8 cellular contexts compared by ENCODE assay signal in the genomic region with DNA sequence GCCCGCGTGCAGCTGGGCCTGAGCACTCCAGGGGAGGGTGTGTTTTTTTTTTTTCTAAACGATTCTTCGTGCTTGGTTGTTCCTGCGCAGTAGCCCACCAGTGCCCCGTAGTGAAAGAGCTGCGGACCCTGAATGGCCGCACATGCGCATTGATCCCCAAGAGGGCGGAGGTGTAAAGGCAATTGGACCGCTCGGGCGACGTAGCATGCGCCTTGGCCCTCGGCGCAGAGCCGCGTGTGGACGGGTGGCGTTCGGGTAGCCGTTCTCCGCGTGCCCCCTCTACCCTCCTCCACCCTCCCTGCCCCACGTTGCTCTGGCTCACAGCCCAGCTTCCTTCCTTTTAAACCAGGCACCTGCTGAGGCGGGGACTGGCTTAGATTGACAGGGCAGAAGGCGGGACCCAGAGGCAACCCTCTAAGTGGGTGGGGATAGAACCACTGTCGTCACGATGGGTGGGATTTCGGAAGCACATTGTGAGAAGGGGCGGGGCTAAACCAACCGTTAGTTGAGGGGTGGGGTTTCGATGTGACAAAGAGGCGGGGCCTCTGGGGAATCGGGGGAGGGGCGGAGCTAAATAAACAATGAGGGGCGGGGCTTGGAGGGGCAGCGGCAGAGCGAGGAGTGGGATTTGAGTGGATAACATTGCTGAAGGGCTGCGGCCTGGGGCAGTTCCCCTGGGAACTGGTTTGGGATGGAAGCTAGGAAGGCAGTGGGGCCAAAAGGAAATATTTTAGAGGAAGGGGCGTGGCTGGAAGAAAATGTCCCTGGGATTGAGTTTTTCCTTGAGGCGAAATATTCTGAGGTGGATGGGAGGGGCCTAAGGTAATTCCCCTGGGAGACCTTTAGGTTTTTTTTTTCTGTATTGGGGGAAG. TPM values are rescaled to one million over a fixed set of nuclear protein-coding genes. Genes with fewer than 3 reads are reported as not detected.
DNase-seq lines count a peak whose midpoint lies in the region; ATAC-seq and TF ChIP-seq lines count a peak whose summit lies in the region.

No MANE protein-coding gene starts in this region.

- H3K4me3 Mint-ChIP-seq in T-helper 1 cell treated with Interleukin-12 subunit alpha and Interleukin-12 subunit beta and Interleukin-4 antibody, amounts not matched to agents 30 μg/mL and 1 μg/mL, for 36 hours: peak overlapping the region; percentile 100

- peak overlapping the region; percentile 99 for H3K27ac Mint-ChIP-seq in T-helper 1 cell treated with Interleukin-12 subunit alpha and Interleukin-12 subunit beta and Interleukin-4 antibody, amounts not matched to agents 30 μg/mL and 1 μg/mL, for 36 hours

- intact Hi-C loops in right cardiac atrium (cut with DNase I) (no loop called here), uterus (cut with DNase I; ENCODE audit: low total_unique reads) (loop anchor here (10.0 kb wide), 1 partner anchor 55 kb away; no protein-coding TSS in a partner anchor)

- H3K4me3 ChIP-seq in right cardiac atrium (ENCODE audit: low read length) (peak overlapping the region; percentile 57), uterus (peak overlapping the region; percentile 86 to 94)

- no peaks in the 10 kb centered on the region for H3K27me3 ChIP-seq in right cardiac atrium (ENCODE audit: control insufficient read depth, insufficient read depth)
- no peaks in the 10 kb centered on the region for H3K27me3 ChIP-seq in uterus

- H3K9me3 ChIP-seq in right cardiac atrium (ENCODE audit: control insufficient read depth, low read length): no peaks in the 10 kb centered on the region
- no peaks in the 10 kb centered on the region for H3K9me3 ChIP-seq in uterus

- peaks cover 4% of the 10 kb centered on the region for H3K9me3 Mint-ChIP-seq in T-helper 1 cell treated with Interleukin-12 subunit alpha and Interleukin-12 subunit beta and Interleukin-4 antibody, amounts not matched to agents 30 μg/mL and 1 μg/mL, for 36 hours

- TF ChIP-seq POLR2A in uterus (IDR thresholded peaks at IDR 0.05): peak in 1 of 2 donors; percentile 10

- peak overlapping the region; percentile 98 for H3K27ac ChIP-seq in angular gyrus (ENCODE audit: low read depth, low read length)
- H3K27ac ChIP-seq in right cardiac atrium (ENCODE audit: low read length): peak overlapping the region; percentile 56
- H3K27ac ChIP-seq in uterus: peak overlapping the region; percentile 90 to 92

- H3K4me1 Mint-ChIP-seq in T-helper 1 cell treated with Interleukin-12 subunit alpha and Interleukin-12 subunit beta and Interleukin-4 antibody, amounts not matched to agents 30 μg/mL and 1 μg/mL, for 36 hours (ENCODE audit: low read depth): peaks cover 49% of the 10 kb centered on the region

- ATAC-seq in HG02884 (IDR thresholded peaks at IDR 0.05; ENCODE audit: unreplicated experiment): peak; percentile 48
- ATAC-seq in right cardiac atrium: peak; percentile 93 to 94

- WGBS in right cardiac atrium: 3% methylated on average over 43 of the region's 43 CpGs

- no peaks in the 10 kb centered on the region for H3K27me3 Mint-ChIP-seq in T-helper 1 cell treated with Interleukin-12 subunit alpha and Interleukin-12 subunit beta and Interleukin-4 antibody, amounts not matched to agents 30 μg/mL and 1 μg/mL, for 36 hours (ENCODE audit: low read depth)

- peaks cover 6% of the 10 kb centered on the region for H3K4me1 ChIP-seq in right cardiac atrium (ENCODE audit: control insufficient read depth, insufficient read depth, low read length)
- no peaks in the 10 kb centered on the region for H3K4me1 ChIP-seq in uterus

- DNase-seq in GM13977 (ENCODE audit: low spot score) (peak; percentile 99), NCI-H1694 (lab: John Stamatoyannopoulos, UW) (peak; percentile 90), right cardiac atrium (peak; percentile 94 to 96 (median 95)), pulmonary artery endothelial cell (ENCODE audit: low read depth, low spot score) (peak; percentile 97), uterus (peak; percentile 88 to 95)

- H3K36me3 ChIP-seq in uterus: no peaks in the 10 kb centered on the region

- H3K36me3 Mint-ChIP-seq in T-helper 1 cell treated with Interleukin-12 subunit alpha and Interleukin-12 subunit beta and Interleukin-4 antibody, amounts not matched to agents 30 μg/mL and 1 μg/mL, for 36 hours (ENCODE audit: low read depth): peaks cover 54% of the 10 kb centered on the region

- no peak for TF ChIP-seq CTCF in GM13977 (IDR thresholded peaks at IDR 0.05; ENCODE audit: extremely low read depth, insufficient read depth, missing control alignments)
- TF ChIP-seq CTCF in uterus (IDR thresholded peaks at IDR 0.05): peak in 1 of 4 experiments; percentile 39

- in situ Hi-C loops in GM13977 (cut with MboI; ENCODE audit: low pct_unique_long_range_greater_than_20kb, low sequenced_read_pairs, unreplicated experiment): loop anchor here (25.0 kb wide), 1 partner anchor 207 kb away; no protein-coding TSS in a partner anchor

RNA-seq across cellular contexts. Expression of a gene that starts 0.5 kb away (rescaled TPM):
- 10 to 100 TPM; 25.9 to 34.0 (median 29.7) TPM for total RNA-seq in right cardiac atrium
- polyA plus RNA-seq in right cardiac atrium: 19.9 TPM
- total RNA-seq in pulmonary artery endothelial cell: 33.8 and 49.8 TPM in 2 replicates
- total RNA-seq in uterus: 10 to 100 TPM; 12.1 to 40.4 (median 24.6) TPM

RNA-seq across cellular contexts. Expression of a gene that starts 0.8 kb away (rescaled TPM):
- total RNA-seq in right cardiac atrium (10 to 100 TPM in 2 of 4 donors, 1 to 10 TPM in 2; 7.1 to 12.9 (median 9.4) TPM), pulmonary artery endothelial cell (5.1 and 5.2 TPM in 2 replicates), uterus (10 to 100 TPM in 1 of 4 donors, 1 to 10 TPM in 2, not detected in 1; 2.1 to 10.0 (median 3.6) TPM)
- polyA plus RNA-seq in right cardiac atrium: 16.8 TPM

RNA-seq across cellular contexts. Expression of a gene that starts 31.1 kb away (rescaled TPM):
- total RNA-seq in right cardiac atrium: 1 to 10 TPM in 3 of 4 donors, under 1 TPM in 1; 0.64 to 1.6 (median 1.3) TPM
- 0.86 TPM for polyA plus RNA-seq in right cardiac atrium
- not detected in 2 replicates for total RNA-seq in pulmonary artery endothelial cell
- 1 to 10 TPM in 2 of 4 donors, not detected in 2; 1.2 to 3.9 TPM for total RNA-seq in uterus

RNA-seq across cellular contexts. Expression of a gene that starts 33.2 kb away (rescaled TPM):
- total RNA-seq in right cardiac atrium (under 1 TPM in 3 of 4 donors, not detected in 1; 0.24 to 0.92 (median 0.60) TPM), pulmonary artery endothelial cell (3.3 and 4.7 TPM in 2 replicates), uterus (1 to 10 TPM in 1 of 4 donors, under 1 TPM in 1, not detected in 2; 0.82 to 1.2 TPM)
- 0.29 TPM for polyA plus RNA-seq in right cardiac atrium

RNA-seq across cellular contexts. Expression of a gene that starts 52.3 kb away (rescaled TPM):
- total RNA-seq in right cardiac atrium (10 to 100 TPM; 35.7 to 45.7 (median 42.1) TPM), pulmonary artery endothelial cell (7.1 and 7.3 TPM in 2 replicates), uterus (10 to 100 TPM in 3 of 4 donors, 1 to 10 TPM in 1; 9.1 to 44.1 (median 12.5) TPM)
- 35.6 TPM for polyA plus RNA-seq in right cardiac atrium

Comparison
In these comparisons a context has a peak if more than half of its experiments do, and no peak if none do; other contexts are left out.
1. Peak in every context shown above with its lines: DNase-seq, ATAC-seq, H3K4me3 ChIP-seq and H3K27ac ChIP-seq.